Comparison of ENCODE assay signal across 28 cellular contexts in genomic region chr5:121430538-121430937, GRCh38.
DNase-seq lines count a peak whose midpoint lies in the region; ATAC-seq and TF ChIP-seq lines count a peak whose summit lies in the region.
"Had no signal": no experiment of that assay in that cellular context is flagged by ENCODE, and none has a peak within 500 bp of the region (broad histone marks: within the 10 kb centered on the region; RNA-seq: fewer than 3 reads in every experiment).

No MANE protein-coding gene starts in this region.

- H3K27me3 ChIP-seq in IMR-90 (ENCODE audit: control insufficient read depth, insufficient read depth, low read length) (no peaks in the 10 kb centered on the region), PC-3 (ENCODE audit: low read length) (no peaks in the 10 kb centered on the region)
- H3K27me3 ChIP-seq: body of pancreas, right lobe of liver had no signal

- TF ChIP-seq POLR2A in IMR-90 (IDR thresholded peaks at IDR 0.05; ENCODE audit: low read depth, low read length) = no peak

- no peak overlapping the region for H4K8ac ChIP-seq in IMR-90 (ENCODE audit: low read depth in 2 of 2, low read length in 2 of 2)

- no peak for ATAC-seq in IMR-90 (ENCODE audit: low read depth)
- no peak for ATAC-seq in PC-3
- no peak for ATAC-seq in HG02852 (IDR thresholded peaks at IDR 0.05; ENCODE audit: unreplicated experiment)
- ATAC-seq in HG03460 (IDR thresholded peaks at IDR 0.05; ENCODE audit: unreplicated experiment) = no peak
- no peak for ATAC-seq in HG03280 (IDR thresholded peaks at IDR 0.05; ENCODE audit: unreplicated experiment)
- ATAC-seq: activated T-cell treated with anti-CD3 and anti-CD28 coated beads, Interleukin-2, amount 50 U/mL, for 4 hours; body of pancreas; K562; lower lobe of right lung; right lobe of liver; stimulated activated effector memory CD8-positive, alpha-beta T cell treated with anti-CD3 and anti-CD28 coated beads, Interleukin-12 subunit alpha, Interleukin-12 subunit beta, amount 100 ng/mL, for 72 hours; T-helper 17 cell had no signal

- no peak overlapping the region for H2BK120ac ChIP-seq in IMR-90 (ENCODE audit: low read depth, low read length)

- no peaks in the 10 kb centered on the region for H3K36me3 Mint-ChIP-seq in activated naive CD8-positive, alpha-beta T cell treated with anti-CD3 and anti-CD28 coated beads for 36 hours
- H3K36me3 Mint-ChIP-seq: CD8-positive, alpha-beta memory T cell; stimulated activated effector memory CD8-positive, alpha-beta T cell treated with anti-CD3 and anti-CD28 coated beads, Interleukin-12 subunit alpha, Interleukin-12 subunit beta, amount 100 ng/mL, for 72 hours; type B pancreatic cell had no signal

- H3K4me1 Mint-ChIP-seq in activated naive CD8-positive, alpha-beta T cell treated with anti-CD3 and anti-CD28 coated beads for 36 hours = no peaks in the 10 kb centered on the region
- H3K4me1 Mint-ChIP-seq: activated CD4-positive, alpha-beta T cell treated with anti-CD3 and anti-CD28 coated beads, Interleukin-2, amount 10 ng/mL, durations not matched to agents 7 days and 5 days; B cell; CD8-positive, alpha-beta memory T cell; stimulated activated effector memory CD8-positive, alpha-beta T cell treated with anti-CD3 and anti-CD28 coated beads, Interleukin-12 subunit alpha, Interleukin-12 subunit beta, amount 100 ng/mL, for 72 hours; T-helper 17 cell had no signal

- no peak overlapping the region for H3K23ac ChIP-seq in IMR-90 (ENCODE audit: low read depth, low read length)

- H2AFZ ChIP-seq in IMR-90 (replicated peaks; ENCODE audit: low read length, poor library complexity) (peak overlapping the region; percentile 2), PC-3 (ENCODE audit: low read length) (no peak overlapping the region)

- TF ChIP-seq CTCF in IMR-90 (conservative IDR thresholded peaks at IDR 0.05; ENCODE audit: low read depth, low read length) (no peak), PC-3 (conservative IDR thresholded peaks at IDR 0.05; ENCODE audit: low read depth, low read length) (no peak)

- no peak overlapping the region for H3K4ac ChIP-seq in IMR-90 (ENCODE audit: low read depth, low read length)

- H3F3A ChIP-seq in PC-3 (ENCODE audit: low read length, unreplicated experiment) = no peaks in the 10 kb centered on the region

- H4K20me1 ChIP-seq in IMR-90 (ENCODE audit: insufficient read depth, low read length) (no peaks in the 10 kb centered on the region), PC-3 (ENCODE audit: low read length) (no peaks in the 10 kb centered on the region)

- POLR2A ChIA-PET in IMR-90 (lab: Charles Lee; ENCODE audit: unreplicated experiment) = no interaction called here
- POLR2A ChIA-PET in PC-3 (lab: Charles Lee; ENCODE audit: unreplicated experiment) = no interaction called here

- in situ Hi-C loops in IMR-90 (cut with MboI; ENCODE audit: low sequenced_read_pairs) = no loop called here

- DNase-seq in DMS53 (lab: John Stamatoyannopoulos, UW) (peak; percentile 63), IMR-90 (no peak), PC-3 (peak; percentile 1), fibroblast of peridontal ligament (ENCODE audit: extremely low read depth) (peak; percentile 12)
- no peak for DNase-seq in activated naive CD8-positive, alpha-beta T cell treated with anti-CD3 and anti-CD28 coated beads for 36 hours
- DNase-seq: activated CD4-positive, alpha-beta T cell treated with anti-CD3 and anti-CD28 coated beads, Interleukin-2, amount 10 ng/mL, durations not matched to agents 7 days and 5 days; activated gamma-delta T cell treated with Interleukin-2 at 50 U/mL for 16 hours; activated T-cell treated with anti-CD3 and anti-CD28 coated beads, Interleukin-2, amount 50 U/mL, for 4 hours; body of pancreas; CD8-positive, alpha-beta memory T cell; cerebellar nuclear complex; DMS153; dorsolateral prefrontal cortex; GF-D8; lower lobe of right lung; right lobe of liver; SK-N-SH; stimulated activated CD4-positive, alpha-beta T cell treated with anti-CD3 and anti-CD28 coated beads, Interleukin-4, amount 100 ng/mL, for 1 hour; substantia nigra; T-helper 17 cell had no signal

- no peak overlapping the region for H3K4me3 Mint-ChIP-seq in activated naive CD8-positive, alpha-beta T cell treated with anti-CD3 and anti-CD28 coated beads for 36 hours
- H3K4me3 Mint-ChIP-seq: activated CD4-positive, alpha-beta T cell treated with anti-CD3 and anti-CD28 coated beads, Interleukin-2, amount 10 ng/mL, durations not matched to agents 7 days and 5 days; activated T-cell treated with anti-CD3 and anti-CD28 coated beads, Interleukin-2, amount 50 U/mL, for 4 hours; B cell; CD8-positive, alpha-beta memory T cell; stimulated activated effector memory CD8-positive, alpha-beta T cell treated with anti-CD3 and anti-CD28 coated beads, Interleukin-12 subunit alpha, Interleukin-12 subunit beta, amount 100 ng/mL, for 72 hours; T-helper 17 cell; type B pancreatic cell had no signal

- H3K4me1 ChIP-seq in IMR-90 (ENCODE audit: control insufficient read depth, insufficient read depth, low read length) = no peaks in the 10 kb centered on the region
- H3K4me1 ChIP-seq in PC-3 (ENCODE audit: insufficient read depth, low read length) = no peaks in the 10 kb centered on the region
- H3K4me1 ChIP-seq: body of pancreas, HAP-1, lower lobe of right lung, right lobe of liver had no signal

- no peak overlapping the region for H2BK5ac ChIP-seq in IMR-90 (ENCODE audit: low read depth, low read length, poor library complexity, severe bottlenecking)

- BruUV-seq in IMR-90 (replicated peaks; lab: Mats Ljungman, UMichigan) = no TSS peak
- no TSS peak for BruUV-seq in PC-3 (replicated peaks; lab: Mats Ljungman, UMichigan)

- TF ChIP-seq RAD21 in IMR-90 (IDR thresholded peaks at IDR 0.05; ENCODE audit: low read length) = no peak

- no peak overlapping the region for H4K5ac ChIP-seq in IMR-90 (ENCODE audit: low read depth, low read length)

- H3K9me1 ChIP-seq in IMR-90 (ENCODE audit: insufficient read depth, low read length) = no peaks in the 10 kb centered on the region

- H3K79me2 ChIP-seq in PC-3 (ENCODE audit: low read length) = no peaks in the 10 kb centered on the region

- H3K9me3 ChIP-seq in IMR-90 (ENCODE audit: control insufficient read depth, insufficient read depth, low read length) (no peaks in the 10 kb centered on the region), PC-3 (ENCODE audit: low read length) (no peaks in the 10 kb centered on the region)
- H3K9me3 ChIP-seq: body of pancreas, HAP-1, lower lobe of right lung, right lobe of liver, SK-N-SH had no signal

- no peak overlapping the region for H2BK20ac ChIP-seq in IMR-90 (ENCODE audit: low read depth, low read length)

- H3K79me1 ChIP-seq in IMR-90 (ENCODE audit: low read depth in 1 of 2, low read length in 2 of 2) = no peaks in the 10 kb centered on the region

- H3K27ac ChIP-seq in IMR-90 (ENCODE audit: insufficient read depth, low read length) (no peak overlapping the region), PC-3 (ENCODE audit: low read length) (no peak overlapping the region)
- H3K27ac ChIP-seq: body of pancreas, dorsolateral prefrontal cortex, lower lobe of right lung, right lobe of liver had no signal

- H3K18ac ChIP-seq in IMR-90 (ENCODE audit: low read depth, low read length) = no peak overlapping the region

- 29% methylated on average over 1 of the region's 4 CpGs; no CpG with 5 or more reads in 1 of the 2 experiments for WGBS in IMR-90 (ENCODE audit: extremely low coverage in 2 of 2, insufficient read length in 1 of 2), 2 experiments

- no peaks in the 10 kb centered on the region for H3K36me3 ChIP-seq in IMR-90 (ENCODE audit: control insufficient read depth, insufficient read depth, low read length)
- no peaks in the 10 kb centered on the region for H3K36me3 ChIP-seq in PC-3 (ENCODE audit: low read depth, low read length)
- H3K36me3 ChIP-seq: HAP-1, lower lobe of right lung, right lobe of liver had no signal

- H3K9ac ChIP-seq in IMR-90 (ENCODE audit: low read depth, low read length) (no peak overlapping the region), PC-3 (ENCODE audit: low read length) (no peak overlapping the region)
- H3K9ac ChIP-seq: SK-N-SH had no signal

- no peak overlapping the region for H3K56ac ChIP-seq in IMR-90 (ENCODE audit: extremely low read depth, insufficient read depth, low read length)

- no peak overlapping the region for H2BK15ac ChIP-seq in IMR-90 (ENCODE audit: low read depth, low read length)

- H3K14ac ChIP-seq in IMR-90 (replicated peaks; ENCODE audit: low read depth, low read length) = no peak overlapping the region

- intact Hi-C loops in IMR-90 (cut with micrococcal nuclease) (no loop called here), PC-3 (cut with micrococcal nuclease) (no loop called here)

- no peak overlapping the region for H3K27ac Mint-ChIP-seq in activated naive CD8-positive, alpha-beta T cell treated with anti-CD3 and anti-CD28 coated beads for 36 hours
- H3K27ac Mint-ChIP-seq: activated CD4-positive, alpha-beta T cell treated with anti-CD3 and anti-CD28 coated beads, Interleukin-2, amount 10 ng/mL, durations not matched to agents 7 days and 5 days; B cell; CD8-positive, alpha-beta memory T cell; stimulated activated effector memory CD8-positive, alpha-beta T cell treated with anti-CD3 and anti-CD28 coated beads, Interleukin-12 subunit alpha, Interleukin-12 subunit beta, amount 100 ng/mL, for 72 hours; T-helper 17 cell; type B pancreatic cell had no signal

- no peak overlapping the region for H2AK9ac ChIP-seq in IMR-90 (replicated peaks; ENCODE audit: low read depth, low read length, poor library complexity)

- H3K4me3 ChIP-seq in IMR-90 (ENCODE audit: insufficient read depth, low read depth, low read length) (no peak overlapping the region), PC-3 (ENCODE audit: low read length) (no peak overlapping the region)
- H3K4me3 ChIP-seq: body of pancreas, dorsolateral prefrontal cortex, HAP-1, K562, lower lobe of right lung, right lobe of liver had no signal

- dilution Hi-C loops in IMR-90 (cut with HindIII; ENCODE audit: low sequenced_read_pairs, unreplicated experiment) = no loop called here

- H3K9me3 Mint-ChIP-seq in activated naive CD8-positive, alpha-beta T cell treated with anti-CD3 and anti-CD28 coated beads for 36 hours = no peaks in the 10 kb centered on the region
- H3K9me3 Mint-ChIP-seq: type B pancreatic cell had no signal

- no peak overlapping the region for H4K91ac ChIP-seq in IMR-90 (ENCODE audit: insufficient read depth, low read depth, low read length)

- H3K4me2 ChIP-seq in IMR-90 (ENCODE audit: low read depth, low read length) (no peak overlapping the region), PC-3 (ENCODE audit: low read length) (no peak overlapping the region)
- H3K4me2 ChIP-seq: SK-N-SH had no signal

- CTCF ChIA-PET in IMR-90 (lab: Yijun Ruan, JAX) (no interaction called here), PC-3 (lab: Charles Lee) (no interaction called here)

- H3K9me2 ChIP-seq in PC-3 (replicated peaks; ENCODE audit: low read length) = no peaks in the 10 kb centered on the region
- H3K9me2 ChIP-seq: SK-N-SH had no signal

- no peaks in the 10 kb centered on the region for H3K27me3 Mint-ChIP-seq in activated naive CD8-positive, alpha-beta T cell treated with anti-CD3 and anti-CD28 coated beads for 36 hours
- H3K27me3 Mint-ChIP-seq: activated CD4-positive, alpha-beta T cell treated with anti-CD3 and anti-CD28 coated beads, Interleukin-2, amount 10 ng/mL, durations not matched to agents 7 days and 5 days; B cell; CD8-positive, alpha-beta memory T cell; T-helper 17 cell; type B pancreatic cell had no signal

- no peak overlapping the region for H2AK5ac ChIP-seq in IMR-90 (ENCODE audit: low read depth, low read length)

TF ChIP-seq in IMR-90, 13 proteins besides CTCF, POLR2A, EP300 and RAD21 (continues in another document):
- no peak for TF ChIP-seq CEBPB (IDR thresholded peaks at IDR 0.05; ENCODE audit: low read depth, low read length)

Comparison
In these comparisons a context has a peak if more than half of its experiments do, and no peak if none do; other contexts are left out.
1. DNase-seq: peak in DMS53 (single experiment), PC-3 (single experiment) and fibroblast of peridontal ligament (single experiment); none in IMR-90 (single experiment) and activated naive CD8-positive, alpha-beta T cell treated with anti-CD3 and anti-CD28 coated beads for 36 hours (single experiment).